Comparison of ENCODE assay signal across 8 cellular contexts in the genomic region with DNA sequence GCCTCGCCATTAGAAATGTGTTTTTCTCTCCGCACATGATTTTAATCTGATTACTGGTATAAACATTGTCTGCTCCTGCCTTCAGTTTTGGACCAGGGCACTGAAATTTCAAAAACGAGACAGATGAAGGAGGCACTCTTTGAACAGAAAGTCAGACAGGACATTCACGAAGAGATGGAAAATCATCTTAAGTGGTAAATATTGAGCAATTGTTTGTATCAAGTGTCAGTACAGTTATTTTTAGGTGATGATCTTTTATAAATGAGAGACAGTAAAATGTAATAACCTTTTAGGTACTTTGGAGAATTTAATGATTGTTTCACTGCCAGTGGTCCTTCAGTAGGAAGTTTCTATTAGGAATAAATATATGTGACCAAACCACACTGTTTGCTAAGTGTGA.
"Had no signal": no experiment of that assay in that cellular context is flagged by ENCODE, and none has a peak within 500 bp of the region (broad histone marks: within the 10 kb centered on the region; RNA-seq: fewer than 3 reads in every experiment).

No MANE protein-coding gene starts in this region.

- H3K4me3 ChIP-seq: GM12878 had no signal

- ATAC-seq: GM12878 had no signal

- FAIRE-seq: G401.6, GM12878, GM12891, GM12892, GM18507, GM19239 had no signal

- DNase-seq: GDM1, GF-D8 had no signal
